14 cellular contexts compared by ENCODE assay signal in genomic region chr17:81432873-81433451, GRCh38. TPM values are rescaled to one million over a fixed set of nuclear protein-coding genes. Genes with fewer than 3 reads are reported as not detected.
DNase-seq lines count a peak whose midpoint lies in the region; ATAC-seq and TF ChIP-seq lines count a peak whose summit lies in the region.
"Had no signal": no experiment of that assay in that cellular context is flagged by ENCODE, and none has a peak within 500 bp of the region (broad histone marks: within the 10 kb centered on the region; RNA-seq: fewer than 3 reads in every experiment).

No MANE protein-coding gene starts in this region.

- no peak for ATAC-seq in Right ventricle myocardium superior (ENCODE audit: poor library complexity)
- no peak for ATAC-seq in naive thymus-derived CD4-positive, alpha-beta T cell
- no peak for ATAC-seq in natural killer cell treated with Interleukin-12 subunit alpha and Interleukin-12 subunit beta and Interleukin-15 and Interleukin-18, amount 100 ng/mL, for 72 hours
- ATAC-seq: activated naive CD4-positive, alpha-beta T cell treated with anti-CD3 and anti-CD28 coated beads, Interleukin-2, amount 50 U/mL, for 72 hours; T-helper 17 cell had no signal

- H3K4me1 Mint-ChIP-seq in naive thymus-derived CD4-positive, alpha-beta T cell = peaks cover 0 to 4% (median 0%) of the 10 kb centered on the region in 7 donors
- H3K4me1 Mint-ChIP-seq in natural killer cell treated with Interleukin-12 subunit alpha and Interleukin-12 subunit beta and Interleukin-15 and Interleukin-18, amount 100 ng/mL, for 72 hours (ENCODE audit: low read depth in 2 of 2) = no peaks in the 10 kb centered on the region
- H3K4me1 Mint-ChIP-seq: T-helper 17 cell had no signal

- peak; percentile 61 for DNase-seq in Right ventricle myocardium superior
- DNase-seq in cardiac septum (ENCODE audit: low spot score) = no peak
- DNase-seq in NCI-H2171 (lab: John Stamatoyannopoulos, UW) = peak; percentile 96
- peak; percentile 53 for DNase-seq in cerebellum (ENCODE audit: low spot score)
- DNase-seq in naive thymus-derived CD4-positive, alpha-beta T cell = no peak
- DNase-seq in Peyer's patch = no peak
- DNase-seq in suprapubic skin (ENCODE audit: low spot score in 2 of 2) = no peak
- no peak for DNase-seq in natural killer cell treated with Interleukin-12 subunit alpha and Interleukin-12 subunit beta and Interleukin-15 and Interleukin-18, amount 100 ng/mL, for 72 hours (ENCODE audit: low spot score)
- DNase-seq: activated CD8-positive, alpha-beta memory T cell treated with anti-CD3 and anti-CD28 coated beads for 24 hours; cortex of kidney; GF-D8; T-helper 17 cell had no signal

- peaks cover 0 to 17% of the 10 kb centered on the region in 2 donors for H3K4me1 ChIP-seq in naive thymus-derived CD4-positive, alpha-beta T cell (ENCODE audit: control insufficient read depth in 2 of 2, insufficient read depth in 2 of 2, low read length in 2 of 2)
- H3K4me1 ChIP-seq in Peyer's patch = peaks cover 11 to 53% (median 14%) of the 10 kb centered on the region in 4 donors
- peaks cover 73% of the 10 kb centered on the region for H3K4me1 ChIP-seq in suprapubic skin

- no peaks in the 10 kb centered on the region for H3K27me3 ChIP-seq in naive thymus-derived CD4-positive, alpha-beta T cell (ENCODE audit: control insufficient read depth in 2 of 2, insufficient read depth in 2 of 2, low read length in 2 of 2)
- no peaks in the 10 kb centered on the region for H3K27me3 ChIP-seq in Peyer's patch
- H3K27me3 ChIP-seq in suprapubic skin = no peaks in the 10 kb centered on the region

- no peak overlapping the region for H3K27ac Mint-ChIP-seq in naive thymus-derived CD4-positive, alpha-beta T cell
- no peak overlapping the region for H3K27ac Mint-ChIP-seq in natural killer cell treated with Interleukin-12 subunit alpha and Interleukin-12 subunit beta and Interleukin-15 and Interleukin-18, amount 100 ng/mL, for 72 hours
- H3K27ac Mint-ChIP-seq: activated naive CD4-positive, alpha-beta T cell treated with anti-CD3 and anti-CD28 coated beads, Interleukin-2, amount 50 U/mL, for 72 hours; stimulated activated naive CD8-positive, alpha-beta T cell treated with anti-CD3 and anti-CD28 coated beads, Interleukin-15, Interleukin-2, amounts not matched to agents 100 ng/mL and 50 ng/mL, for 24 hours; T-helper 17 cell had no signal

- no peak for TF ChIP-seq EP300 in suprapubic skin (IDR thresholded peaks at IDR 0.05)

- POLR2A ChIA-PET in naive thymus-derived CD4-positive, alpha-beta T cell (lab: Charles Lee) = no interaction called here

- H3K9me3 Mint-ChIP-seq in naive thymus-derived CD4-positive, alpha-beta T cell = no peaks in the 10 kb centered on the region
- H3K9me3 Mint-ChIP-seq in natural killer cell treated with Interleukin-12 subunit alpha and Interleukin-12 subunit beta and Interleukin-15 and Interleukin-18, amount 100 ng/mL, for 72 hours = no peaks in the 10 kb centered on the region
- H3K9me3 Mint-ChIP-seq: activated naive CD4-positive, alpha-beta T cell treated with anti-CD3 and anti-CD28 coated beads, Interleukin-2, amount 50 U/mL, for 72 hours; stimulated activated naive CD8-positive, alpha-beta T cell treated with anti-CD3 and anti-CD28 coated beads, Interleukin-15, Interleukin-2, amounts not matched to agents 100 ng/mL and 50 ng/mL, for 24 hours had no signal

- no peak overlapping the region for H3K4me3 ChIP-seq in naive thymus-derived CD4-positive, alpha-beta T cell (ENCODE audit: low read length)
- H3K4me3 ChIP-seq in Peyer's patch (no peak overlapping the region), suprapubic skin (no peak overlapping the region)

- H3K36me3 ChIP-seq in naive thymus-derived CD4-positive, alpha-beta T cell (ENCODE audit: control insufficient read depth in 2 of 3, insufficient read depth in 3 of 3, low read length in 3 of 3) = no peaks in the 10 kb centered on the region
- H3K36me3 ChIP-seq in Peyer's patch (no peaks in the 10 kb centered on the region), suprapubic skin (no peaks in the 10 kb centered on the region)

- TF ChIP-seq POLR2A in Peyer's patch (IDR thresholded peaks at IDR 0.05) (no peak), suprapubic skin (IDR thresholded peaks at IDR 0.05) (no peak)

- TF ChIP-seq CTCF in Peyer's patch (IDR thresholded peaks at IDR 0.05) = no peak
- TF ChIP-seq CTCF in suprapubic skin (IDR thresholded peaks at IDR 0.05) = no peak

- H3K9me3 ChIP-seq in naive thymus-derived CD4-positive, alpha-beta T cell (ENCODE audit: control insufficient read depth in 2 of 3, low read length in 3 of 3) = no peaks in the 10 kb centered on the region
- no peaks in the 10 kb centered on the region for H3K9me3 ChIP-seq in Peyer's patch
- no peaks in the 10 kb centered on the region for H3K9me3 ChIP-seq in suprapubic skin

- H3K36me3 Mint-ChIP-seq in naive thymus-derived CD4-positive, alpha-beta T cell = no peaks in the 10 kb centered on the region
- H3K36me3 Mint-ChIP-seq in natural killer cell treated with Interleukin-12 subunit alpha and Interleukin-12 subunit beta and Interleukin-15 and Interleukin-18, amount 100 ng/mL, for 72 hours = no peaks in the 10 kb centered on the region
- H3K36me3 Mint-ChIP-seq: activated naive CD4-positive, alpha-beta T cell treated with anti-CD3 and anti-CD28 coated beads, Interleukin-2, amount 50 U/mL, for 72 hours had no signal

- H3K4me3 Mint-ChIP-seq in naive thymus-derived CD4-positive, alpha-beta T cell = no peak overlapping the region
- no peak overlapping the region for H3K4me3 Mint-ChIP-seq in natural killer cell treated with Interleukin-12 subunit alpha and Interleukin-12 subunit beta and Interleukin-15 and Interleukin-18, amount 100 ng/mL, for 72 hours
- H3K4me3 Mint-ChIP-seq: stimulated activated naive CD8-positive, alpha-beta T cell treated with anti-CD3 and anti-CD28 coated beads, Interleukin-15, Interleukin-2, amounts not matched to agents 100 ng/mL and 50 ng/mL, for 24 hours; T-helper 17 cell had no signal

- intact Hi-C loops in Right ventricle myocardium superior (cut with DNase I) (no loop called here), cardiac septum (cut with DNase I) (no loop called here)
- intact Hi-C loops in naive thymus-derived CD4-positive, alpha-beta T cell (cut with micrococcal nuclease) = no loop called here

- peaks cover 5 to 11% (median 8%) of the 10 kb centered on the region in 5 donors for H3K27me3 Mint-ChIP-seq in naive thymus-derived CD4-positive, alpha-beta T cell
- peaks cover 0 to 2% of the 10 kb centered on the region in 2 donors for H3K27me3 Mint-ChIP-seq in natural killer cell treated with Interleukin-12 subunit alpha and Interleukin-12 subunit beta and Interleukin-15 and Interleukin-18, amount 100 ng/mL, for 72 hours
- H3K27me3 Mint-ChIP-seq: T-helper 17 cell had no signal

- CTCF ChIA-PET in naive thymus-derived CD4-positive, alpha-beta T cell (lab: Charles Lee) = no interaction called here

- no peak overlapping the region for H3K27ac ChIP-seq in naive thymus-derived CD4-positive, alpha-beta T cell (ENCODE audit: low read depth, low read length)
- H3K27ac ChIP-seq in Peyer's patch = no peak overlapping the region
- no peak overlapping the region for H3K27ac ChIP-seq in suprapubic skin

- WGBS in suprapubic skin = 80% methylated on average over 4 of the region's 13 CpGs

RNA-seq across cellular contexts. Expression of gene BAHCC1, which starts 37.7 kb away (rescaled TPM):
- 8.0 TPM for total RNA-seq in Right ventricle myocardium superior
- 13.5 TPM for total RNA-seq in cardiac septum
- 20.5 TPM for total RNA-seq in cerebellum
- 1 to 10 TPM in 1 of 5 experiments, under 1 TPM in 3, not detected in 1; 0.05 to 3.8 (median 0.68) TPM for total RNA-seq in naive thymus-derived CD4-positive, alpha-beta T cell
- not detected for polyA plus RNA-seq in naive thymus-derived CD4-positive, alpha-beta T cell
- total RNA-seq in Peyer's patch = 10 to 100 TPM; 11.6 to 43.0 (median 23.9) TPM
- 10 to 100 TPM in 2 of 4 donors, 1 to 10 TPM in 2; 4.5 to 19.3 (median 12.2) TPM for total RNA-seq in suprapubic skin
- under 1 TPM; 0.52 to 0.84 TPM for total RNA-seq in natural killer cell treated with Interleukin-12 subunit alpha and Interleukin-12 subunit beta and Interleukin-15 and Interleukin-18, amount 100 ng/mL, for 72 hours

Comparison
In these comparisons a context has a peak if more than half of its experiments do, and no peak if none do; other contexts are left out.
1. DNase-seq: peak in Right ventricle myocardium superior (single experiment), NCI-H2171 (single experiment) and cerebellum (single experiment); none in cardiac septum (single experiment), naive thymus-derived CD4-positive, alpha-beta T cell (0 of 9), Peyer's patch (0 of 3), suprapubic skin (0 of 2) and natural killer cell treated with Interleukin-12 subunit alpha and Interleukin-12 subunit beta and Interleukin-15 and Interleukin-18, amount 100 ng/mL, for 72 hours (single experiment).